Comparison of ENCODE assay signal across 15 cellular contexts in genomic region chr15:23303246-23303645, GRCh38. TPM values are rescaled to one million over a fixed set of nuclear protein-coding genes. Genes with fewer than 3 reads are reported as not detected.
A peak's percentile ranks its signal among the peaks of the same experiment; 100 is the strongest.
DNase-seq lines count a peak whose midpoint lies in the region; ATAC-seq and TF ChIP-seq lines count a peak whose summit lies in the region.
"Not testable (repeated sequence)": the region's sequence is repeated elsewhere in the genome, so short reads cannot be mapped to it uniquely, and the experiment has no call there.
"Had no signal": no experiment of that assay in that cellular context is flagged by ENCODE, and none has a peak within 500 bp of the region (broad histone marks: within the 10 kb centered on the region; RNA-seq: fewer than 3 reads in every experiment).

No MANE protein-coding gene starts in this region.

- TF ChIP-seq POLR2A in NB4 (IDR thresholded peaks at IDR 0.05; ENCODE audit: extremely low read depth, insufficient read length); heart left ventricle (IDR thresholded peaks at IDR 0.05); sigmoid colon (IDR thresholded peaks at IDR 0.05): not testable (repeated sequence)

- H3K4me2 ChIP-seq in DND-41 (ENCODE audit: insufficient read depth, low read length): not testable (repeated sequence)

- CTCF ChIA-PET in activated CD8-positive, alpha-beta T cell treated with anti-CD3 and anti-CD28 coated beads, Interleukin-2, amount 10 ng/mL, durations not matched to agents 7 days and 5 days (lab: Charles Lee): not testable (repeated sequence)

- not testable (repeated sequence) for H4K20me1 ChIP-seq in DND-41 (ENCODE audit: insufficient read depth, low read length)

- not testable (repeated sequence) for H2AFZ ChIP-seq in DND-41 (ENCODE audit: low read depth, low read length)

- not testable (repeated sequence) for H3K4me3 Mint-ChIP-seq in activated CD8-positive, alpha-beta T cell treated with anti-CD3 and anti-CD28 coated beads, Interleukin-2, amount 10 ng/mL, durations not matched to agents 7 days and 5 days

- not testable (repeated sequence) for H3K4me3 ChIP-seq in DND-41 (ENCODE audit: low read depth in 1 of 2, low read length in 2 of 2)
- peak overlapping the region; percentile 30 for H3K4me3 ChIP-seq in HFF-Myc (replicated peaks; ENCODE audit: low read depth, low read length)
- peak overlapping the region; percentile 48 for H3K4me3 ChIP-seq in NB4 (ENCODE audit: low read depth, low read length)
- peak overlapping the region; percentile 23 for H3K4me3 ChIP-seq in choroid plexus epithelial cell (ENCODE audit: low read depth, low read length)
- peak overlapping the region in 9 of 12 donors; percentile 29 to 62 (median 41) for H3K4me3 ChIP-seq in heart left ventricle
- peak overlapping the region in 3 of 4 donors; percentile 44 to 51 (median 51) for H3K4me3 ChIP-seq in sigmoid colon

- TF ChIP-seq EP300 in sigmoid colon (IDR thresholded peaks at IDR 0.05): not testable (repeated sequence)

- POLR2A ChIA-PET in activated CD8-positive, alpha-beta T cell treated with anti-CD3 and anti-CD28 coated beads, Interleukin-2, amount 10 ng/mL, durations not matched to agents 7 days and 5 days (lab: Charles Lee): not testable (repeated sequence)

- H3K4me1 ChIP-seq in DND-41 (ENCODE audit: insufficient read depth, low read length): not testable (repeated sequence)
- H3K4me1 ChIP-seq in heart left ventricle (peaks cover 0 to 23% (median 9%) of the 10 kb centered on the region in 12 donors), sigmoid colon (peaks cover 0 to 22% (median 5%) of the 10 kb centered on the region in 4 donors)

- H3K79me2 ChIP-seq in DND-41 (ENCODE audit: insufficient read depth, low read length): peaks cover 24% of the 10 kb centered on the region

- not testable (repeated sequence) for H3K27ac Mint-ChIP-seq in activated CD8-positive, alpha-beta T cell treated with anti-CD3 and anti-CD28 coated beads, Interleukin-2, amount 10 ng/mL, durations not matched to agents 7 days and 5 days

- H3K9me3 Mint-ChIP-seq in activated CD8-positive, alpha-beta T cell treated with anti-CD3 and anti-CD28 coated beads, Interleukin-2, amount 10 ng/mL, durations not matched to agents 7 days and 5 days (ENCODE audit: insufficient read depth): not testable (repeated sequence)

- ATAC-seq in DND-41 (ENCODE audit: insufficient read depth, low read depth): peak; percentile 56; the same call in 1 of the 3 replicates
- ATAC-seq in activated CD8-positive, alpha-beta T cell treated with anti-CD3 and anti-CD28 coated beads, Interleukin-2, amount 10 ng/mL, durations not matched to agents 7 days and 5 days: peak; percentile 82
- ATAC-seq in heart left ventricle: peak in 1 of 4 donors; percentile 53

- H3K27ac ChIP-seq in DND-41 (ENCODE audit: low read length); heart left ventricle: not testable (repeated sequence)
- peak overlapping the region in 1 of 4 donors; percentile 47 for H3K27ac ChIP-seq in sigmoid colon

- peaks cover 18% of the 10 kb centered on the region for H3K36me3 Mint-ChIP-seq in activated CD8-positive, alpha-beta T cell treated with anti-CD3 and anti-CD28 coated beads, Interleukin-2, amount 10 ng/mL, durations not matched to agents 7 days and 5 days (ENCODE audit: low read depth)

- no CpG with 5 or more reads among the region's 33 CpGs for WGBS in heart left ventricle, 4 donors
- WGBS in sigmoid colon, 2 donors: no CpG with 5 or more reads among the region's 33 CpGs

- H3K27me3 Mint-ChIP-seq in activated CD8-positive, alpha-beta T cell treated with anti-CD3 and anti-CD28 coated beads, Interleukin-2, amount 10 ng/mL, durations not matched to agents 7 days and 5 days (ENCODE audit: low read depth): not testable (repeated sequence)

- H3K9ac ChIP-seq in DND-41 (ENCODE audit: low read depth, low read length): not testable (repeated sequence)

- H3K27me3 ChIP-seq in DND-41 (ENCODE audit: insufficient read depth, low read length, poor library complexity); heart left ventricle; sigmoid colon: not testable (repeated sequence)

- DNase-seq in DND-41; HFF-Myc (ENCODE audit: extremely low read depth, low read depth); NB4 (ENCODE audit: low read depth); activated CD8-positive, alpha-beta T cell treated with anti-CD3 and anti-CD28 coated beads, Interleukin-2, amount 10 ng/mL, durations not matched to agents 7 days and 5 days; choroid plexus epithelial cell (ENCODE audit: low read depth); heart left ventricle; sigmoid colon: not testable (repeated sequence)

- H3K36me3 ChIP-seq in DND-41 (ENCODE audit: insufficient read depth, low read length): not testable (repeated sequence)
- peaks cover 0 to 26% (median 3%) of the 10 kb centered on the region in 9 donors for H3K36me3 ChIP-seq in heart left ventricle
- H3K36me3 ChIP-seq in sigmoid colon: peaks cover 0 to 17% (median 0%) of the 10 kb centered on the region in 4 donors

- peaks cover 30% of the 10 kb centered on the region for H3K4me1 Mint-ChIP-seq in activated CD8-positive, alpha-beta T cell treated with anti-CD3 and anti-CD28 coated beads, Interleukin-2, amount 10 ng/mL, durations not matched to agents 7 days and 5 days (ENCODE audit: low read depth)

- not testable (repeated sequence) for H3K9me3 ChIP-seq in DND-41 (ENCODE audit: insufficient read depth, low read length, severe bottlenecking); heart left ventricle; sigmoid colon

- not testable (repeated sequence) for TF ChIP-seq CTCF in DND-41 (IDR thresholded peaks at IDR 0.05; ENCODE audit: borderline replicate concordance, extremely low read depth, low read length, poor library complexity, severe bottlenecking); HFF-Myc (IDR thresholded peaks at IDR 0.05; ENCODE audit: low read depth, low read length, missing control alignments); NB4 (IDR thresholded peaks at IDR 0.05; ENCODE audit: low read depth, low read length); choroid plexus epithelial cell (conservative IDR thresholded peaks at IDR 0.05; ENCODE audit: low read depth, low read length); heart left ventricle (IDR thresholded peaks at IDR 0.05); sigmoid colon (IDR thresholded peaks at IDR 0.05)

- intact Hi-C loops in heart left ventricle (cut with DNase I); sigmoid colon (cut with DNase I): not testable (repeated sequence)

RNA-seq across cellular contexts. Expression of gene GOLGA6L26, which starts 30.8 kb away (rescaled TPM):
- not detected for total RNA-seq in activated CD8-positive, alpha-beta T cell treated with anti-CD3 and anti-CD28 coated beads, Interleukin-2, amount 10 ng/mL, durations not matched to agents 7 days and 5 days
- total RNA-seq in heart left ventricle (not detected), sigmoid colon (not detected)
- polyA plus RNA-seq in heart left ventricle (not detected), sigmoid colon (under 1 TPM in 1 of 3 donors, not detected in 2; 0.60 TPM)
- total RNA-seq: activated CD4-positive, alpha-beta T cell treated with anti-CD3 and anti-CD28 coated beads, Interleukin-2, amount 10 ng/mL, durations not matched to agents 24 days and 14 days; astrocyte; H4; heart right ventricle; K562; Peyer's patch; SJCRH30 had no signal
- polyA plus RNA-seq: heart right ventricle, K562, neural cell had no signal

RNA-seq across cellular contexts. Expression of gene GOLGA8S, which starts 51.3 kb away (rescaled TPM):
- 1 to 10 TPM in 1 of 2 experiments, under 1 TPM in 1; 0.92 to 1.0 TPM for total RNA-seq in activated CD8-positive, alpha-beta T cell treated with anti-CD3 and anti-CD28 coated beads, Interleukin-2, amount 10 ng/mL, durations not matched to agents 7 days and 5 days
- total RNA-seq in heart left ventricle (1 to 10 TPM in 1 of 9 donors, under 1 TPM in 6, not detected in 2; 0.12 to 1.2 (median 0.39) TPM), sigmoid colon (under 1 TPM in 3 of 4 donors, not detected in 1; 0.33 to 0.55 (median 0.36) TPM)
- polyA plus RNA-seq in heart left ventricle (under 1 TPM; 0.01 to 0.30 TPM), sigmoid colon (under 1 TPM in 1 of 3 donors, not detected in 2; 0.03 TPM)
- total RNA-seq: H4, K562 had no signal
- polyA plus RNA-seq: neural cell had no signal
